In the genomic region with DNA sequence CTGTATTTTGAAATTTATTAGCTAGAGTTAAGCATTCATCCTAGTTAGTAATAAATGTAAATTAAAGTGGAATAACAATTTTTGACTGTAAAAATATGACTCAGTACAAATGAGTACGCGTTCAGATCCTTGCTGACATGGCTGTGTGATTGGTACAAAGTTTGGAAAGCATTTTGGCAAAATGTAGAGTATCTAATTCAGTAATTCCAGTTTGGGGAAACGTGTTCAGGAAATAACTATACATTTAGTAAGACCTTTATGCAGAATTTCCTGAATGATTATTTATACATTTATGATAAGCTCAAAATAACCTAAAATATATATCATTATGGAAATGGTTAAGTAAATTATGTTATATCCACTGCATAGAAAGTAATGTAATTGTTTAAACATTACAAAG, we compare ENCODE assay signal across 24 cellular contexts. TPM values are rescaled to one million over a fixed set of nuclear protein-coding genes. Genes with fewer than 3 reads are reported as not detected.
A peak's percentile ranks its signal among the peaks of the same experiment; 100 is the strongest.
DNase-seq lines count a peak whose midpoint lies in the region; ATAC-seq and TF ChIP-seq lines count a peak whose summit lies in the region.
"Had no signal": no experiment of that assay in that cellular context is flagged by ENCODE, and none has a peak within 500 bp of the region (broad histone marks: within the 10 kb centered on the region; RNA-seq: fewer than 3 reads in every experiment).

No MANE protein-coding gene starts in this region.

- H3K9ac ChIP-seq in GM23248 (no peak overlapping the region), OCI-LY1 (ENCODE audit: low read length) (no peak overlapping the region; the same call in 1 of the 2 replicates)

- TF ChIP-seq CTCF in OCI-LY1 (IDR thresholded peaks at IDR 0.05; ENCODE audit: low read length) (no peak), fibroblast of mammary gland (conservative IDR thresholded peaks at IDR 0.05; ENCODE audit: control insufficient read depth, insufficient read depth, low read depth, low read length) (no peak)

- H3K9me2 ChIP-seq in GM23248 (ENCODE audit: insufficient read depth), result peaks cover 3% of the 10 kb centered on the region; the same call in 1 of the 2 replicates
- no peaks in the 10 kb centered on the region for H3K9me2 ChIP-seq in OCI-LY1 (ENCODE audit: low read depth, low read length)

- H3K36me3 ChIP-seq in GM23248 (ENCODE audit: low read depth), result no peaks in the 10 kb centered on the region
- H3K36me3 ChIP-seq in OCI-LY1 (ENCODE audit: insufficient read depth, low read length), result peaks cover 4% of the 10 kb centered on the region; the same call in 1 of the 2 replicates
- H3K36me3 ChIP-seq: BE2C had no signal

- WGBS in GM23248 (ENCODE audit: low coverage in 1 of 2, low lambda C conversion rate in 2 of 2, missing lambda C conversion rate in 2 of 2), 2 experiments, result 65 to 66% methylated on average over 3 of the region's 3 CpGs

- H3K27me3 ChIP-seq in GM23248 (replicated peaks; ENCODE audit: insufficient read depth) (no peaks in the 10 kb centered on the region), OCI-LY1 (ENCODE audit: insufficient read depth, low read length) (no peaks in the 10 kb centered on the region)
- H3K27me3 ChIP-seq: BE2C had no signal

- no peak overlapping the region for H3K4me3 ChIP-seq in GM23248
- no peak overlapping the region for H3K4me3 ChIP-seq in OCI-LY1 (ENCODE audit: low read depth, low read length, poor library complexity, severe bottlenecking)
- no peak overlapping the region for H3K4me3 ChIP-seq in fibroblast of mammary gland (ENCODE audit: control insufficient read depth, low read depth, low read length)
- H3K4me3 ChIP-seq: A549, SK-N-MC had no signal

- H3K4me1 ChIP-seq in GM23248 (ENCODE audit: insufficient read depth), result peaks cover 45% of the 10 kb centered on the region
- peaks cover 25% of the 10 kb centered on the region for H3K4me1 ChIP-seq in OCI-LY1 (ENCODE audit: insufficient read depth, low read length, severe bottlenecking)
- H3K4me1 ChIP-seq: BE2C had no signal

- in situ Hi-C loops in GM23248 (cut with MboI), result loop anchor here (25.0 kb wide), 1 partner anchor 232 kb away; no protein-coding TSS in a partner anchor

- intact Hi-C loops in Right ventricle myocardium inferior (cut with DNase I), result no loop called here

- H3K79me2 ChIP-seq in GM23248 (ENCODE audit: insufficient read depth) (peaks cover 94% of the 10 kb centered on the region), OCI-LY1 (ENCODE audit: insufficient read depth, low read length) (peaks cover 87% of the 10 kb centered on the region)

- H4K20me1 ChIP-seq in GM23248 (ENCODE audit: insufficient read depth) (no peaks in the 10 kb centered on the region), OCI-LY1 (ENCODE audit: insufficient read depth, low read length) (no peaks in the 10 kb centered on the region)

- ATAC-seq in GM21786 (IDR thresholded peaks at IDR 0.05; ENCODE audit: unreplicated experiment), result no peak
- ATAC-seq in Right ventricle myocardium inferior, result no peak
- no peak for ATAC-seq in GM18868 (IDR thresholded peaks at IDR 0.05; ENCODE audit: unreplicated experiment)
- ATAC-seq: HCT116 had no signal

- peaks cover 23% of the 10 kb centered on the region for H3F3A ChIP-seq in GM23248 (ENCODE audit: insufficient read depth)
- H3F3A ChIP-seq in OCI-LY1 (ENCODE audit: insufficient read depth, low read length), result no peaks in the 10 kb centered on the region

- DNase-seq in GM23248 (peak; percentile 26), fibroblast of mammary gland (ENCODE audit: low read depth) (peak; percentile 30), Right ventricle myocardium inferior (ENCODE audit: missing footprints) (no peak), activated gamma-delta T cell treated with Interleukin-2 at 50 U/mL for 16 hours (no peak)
- DNase-seq: BE2C, DMS79, MM.1S, NCI-H1092 treated with DMSO at 0.1 percent for 48 hours, NCI-H146, NCI-H2029 treated with DMSO at 0.1 percent for 48 hours, NCI-H226, NCI-H510A treated with DMSO at 0.1 percent for 48 hours, NCI-H774, RPMI8226, SHP77 treated with DMSO at 0.1 percent for 48 hours, T-helper 2 cell had no signal

- no peak overlapping the region for H2AFZ ChIP-seq in GM23248
- H2AFZ ChIP-seq in OCI-LY1 (ENCODE audit: low read length), result no peak overlapping the region

- H3K9me3 ChIP-seq in GM23248 (ENCODE audit: low read depth) (no peaks in the 10 kb centered on the region), OCI-LY1 (ENCODE audit: low read length) (no peaks in the 10 kb centered on the region)
- H3K9me3 ChIP-seq: A549, BE2C had no signal

- H3K27ac ChIP-seq in GM23248 (no peak overlapping the region), OCI-LY1 (ENCODE audit: low read depth, low read length, poor library complexity, severe bottlenecking) (peak overlapping the region; percentile 76)
- H3K27ac ChIP-seq: SK-N-MC had no signal

- H3K4me2 ChIP-seq in GM23248 (ENCODE audit: unreplicated experiment) (peak overlapping the region; percentile 5), OCI-LY1 (ENCODE audit: low read length) (peak overlapping the region; percentile 60; the same call in 1 of the 2 replicates)

RNA-seq across cellular contexts. Expression of a gene that starts 8.0 kb away (rescaled TPM):
- total RNA-seq in GM23248 (2014; rRNA removed; shearing (Covaris generic)), result 93.8 and 108 TPM in 2 replicates
- polyA plus RNA-seq in GM23248 (2016; fragmentation: Nextera tagmentation; extraction: Ambion mirVana), result 121 and 130 TPM in 2 replicates
- 38.4 TPM for total RNA-seq in Right ventricle myocardium inferior

RNA-seq across cellular contexts. Expression of a gene that starts 8.2 kb away (rescaled TPM):
- total RNA-seq in GM23248 (2014; rRNA removed; shearing (Covaris generic)), result not detected in 2 replicates
- not detected in 2 replicates for polyA plus RNA-seq in GM23248 (2016; fragmentation: Nextera tagmentation; extraction: Ambion mirVana)
- not detected for total RNA-seq in Right ventricle myocardium inferior
- total RNA-seq: H1, LHCN-M2 had no signal
- polyA plus RNA-seq: A549 had no signal

RNA-seq across cellular contexts. Expression of a gene that starts 22.4 kb away (rescaled TPM):
- not detected in 2 replicates for total RNA-seq in GM23248 (2014; rRNA removed; shearing (Covaris generic))
- not detected in 2 replicates for polyA plus RNA-seq in GM23248 (2016; fragmentation: Nextera tagmentation; extraction: Ambion mirVana)
- not detected for total RNA-seq in Right ventricle myocardium inferior
- total RNA-seq: H1, LHCN-M2 had no signal
- polyA plus RNA-seq: A549, H1 had no signal

Comparison
In these comparisons a context has a peak if more than half of its experiments do, and no peak if none do; other contexts are left out.
1. DNase-seq: peak in GM23248 (single experiment) and fibroblast of mammary gland (single experiment); none in Right ventricle myocardium inferior (single experiment) and activated gamma-delta T cell treated with Interleukin-2 at 50 U/mL for 16 hours (single experiment).